ENCODE assay signal across 14 cellular contexts in genomic region chr2:113977060-113977659, GRCh38.
DNase-seq lines count a peak whose midpoint lies in the region; ATAC-seq, FAIRE-seq and TF ChIP-seq lines count a peak whose summit lies in the region.
"Had no signal": no experiment of that assay in that cellular context is flagged by ENCODE, and none has a peak within 500 bp of the region (broad histone marks: within the 10 kb centered on the region; RNA-seq: fewer than 3 reads in every experiment).

No MANE protein-coding gene starts in this region.

- in situ Hi-C loops in mammary epithelial cell (cut with MboI; ENCODE audit: low sequenced_read_pairs in 2 of 2): loop anchor here (10.0 kb wide), 1 partner anchor 578 kb away; no protein-coding TSS in a partner anchor

- CTCF ChIA-PET in mammary epithelial cell (lab: Charles Lee; ENCODE audit: low non-redundant PET): no interaction called here

- peaks cover 3% of the 10 kb centered on the region for H3K36me3 ChIP-seq in mammary epithelial cell (ENCODE audit: insufficient read depth, low read length)
- peaks cover 4% of the 10 kb centered on the region for H3K36me3 ChIP-seq in left ventricle myocardium inferior

- H3K4me3 ChIP-seq in mammary epithelial cell (replicated peaks in 1 of 3; ENCODE audit: insufficient read depth in 1 of 3, low read depth in 2 of 3, low read length in 3 of 3): no peak overlapping the region
- no peak overlapping the region for H3K4me3 ChIP-seq in left ventricle myocardium inferior
- H3K4me3 ChIP-seq: skin epidermis had no signal

- H3K9me3 ChIP-seq in mammary epithelial cell (replicated peaks; ENCODE audit: insufficient read depth, low read length) (peaks cover 3% of the 10 kb centered on the region), left ventricle myocardium inferior (replicated peaks) (peaks cover 8% of the 10 kb centered on the region)

- H3K4me2 ChIP-seq in mammary epithelial cell (ENCODE audit: insufficient read depth, low read depth, low read length): no peak overlapping the region

- peak overlapping the region; percentile 44 for H3K9ac ChIP-seq in mammary epithelial cell (ENCODE audit: insufficient read depth, low read length)

- TF ChIP-seq CTCF in mammary epithelial cell (conservative IDR thresholded peaks at IDR 0.05 in 1 of 2, IDR thresholded peaks at IDR 0.05 in 1 of 2; ENCODE audit: extremely low read depth in 1 of 2, insufficient read depth in 1 of 2, low read depth in 1 of 2, low read length in 2 of 2): no peak
- no peak for TF ChIP-seq CTCF in left ventricle myocardium inferior (IDR thresholded peaks at IDR 0.05; ENCODE audit: borderline replicate concordance)

- dilution Hi-C loops in mammary epithelial cell (cut with HindIII; ENCODE audit: low sequenced_read_pairs): no loop called here

- peak; percentile 31 for DNase-seq in COLO668 (lab: John Stamatoyannopoulos, UW; ENCODE audit: unreplicated experiment)
- DNase-seq in M059J (ENCODE audit: low read depth): peak; percentile 46
- peak; percentile 6 for DNase-seq in mammary epithelial cell
- DNase-seq in myocyte (ENCODE audit: low read depth): peak; percentile 51
- no peak for DNase-seq in germinal center (ENCODE audit: low spot score)
- DNase-seq in RCC 7860 (ENCODE audit: low spot score): no peak
- no peak for DNase-seq in left ventricle myocardium inferior
- DNase-seq: activated CD8-positive, alpha-beta T cell treated with anti-CD3 and anti-CD28 coated beads, Interleukin-2, amount 10 ng/mL, durations not matched to agents 7 days and 5 days; activated effector memory CD4-positive, alpha-beta T cell treated with Interleukin-2 at 50 U/mL for 16 hours; dorsolateral prefrontal cortex; stimulated activated naive CD4-positive, alpha-beta T cell had no signal

- no peak for FAIRE-seq in RCC 7860 (lab: Jason Lieb, UNC)
- FAIRE-seq: H1 had no signal

- H3K27ac ChIP-seq in mammary epithelial cell (ENCODE audit: insufficient read depth, low read depth, low read length) (peak overlapping the region; percentile 76), left ventricle myocardium inferior (replicated peaks) (no peak overlapping the region)
- H3K27ac ChIP-seq: skin epidermis had no signal

- intact Hi-C loops in mammary epithelial cell (cut with micrococcal nuclease) (loop anchor here (1.0 kb wide), 1 partner anchor 224 kb away; no protein-coding TSS in a partner anchor), left ventricle myocardium inferior (cut with micrococcal nuclease) (no loop called here)

- no TSS peak for BruUV-seq in mammary epithelial cell (replicated peaks; lab: Mats Ljungman, UMichigan)

- no peaks in the 10 kb centered on the region for H4K20me1 ChIP-seq in mammary epithelial cell (ENCODE audit: insufficient read depth, low read length)

- H3K4me1 ChIP-seq in mammary epithelial cell (ENCODE audit: insufficient read depth, low read length) (peaks cover 30% of the 10 kb centered on the region), left ventricle myocardium inferior (no peaks in the 10 kb centered on the region)

- H3K79me2 ChIP-seq in mammary epithelial cell (ENCODE audit: insufficient read depth, low read length): no peaks in the 10 kb centered on the region

- H3K27me3 ChIP-seq in mammary epithelial cell (ENCODE audit: insufficient read depth, low read length) (no peaks in the 10 kb centered on the region), left ventricle myocardium inferior (ENCODE audit: low read depth) (no peaks in the 10 kb centered on the region)
- H3K27me3 ChIP-seq: dorsolateral prefrontal cortex had no signal

- WGBS in mammary epithelial cell (ENCODE audit: low coverage, missing lambda C conversion rate): 95% methylated on average over 8 of the region's 8 CpGs

- ATAC-seq in HG02973 (IDR thresholded peaks at IDR 0.05; ENCODE audit: unreplicated experiment): no peak
- ATAC-seq: activated CD8-positive, alpha-beta T cell treated with anti-CD3 and anti-CD28 coated beads, Interleukin-2, amount 10 ng/mL, durations not matched to agents 7 days and 5 days had no signal

- peak overlapping the region; percentile 20 for H2AFZ ChIP-seq in mammary epithelial cell (ENCODE audit: low read depth, low read length)

Comparison
In these comparisons a context has a peak if more than half of its experiments do, and no peak if none do; other contexts are left out.
1. DNase-seq: peak in COLO668 (single experiment), M059J (single experiment), mammary epithelial cell (single experiment) and myocyte (single experiment); none in germinal center (single experiment), RCC 7860 (single experiment) and left ventricle myocardium inferior (single experiment).